17 cellular contexts compared by ENCODE assay signal in the genomic region with DNA sequence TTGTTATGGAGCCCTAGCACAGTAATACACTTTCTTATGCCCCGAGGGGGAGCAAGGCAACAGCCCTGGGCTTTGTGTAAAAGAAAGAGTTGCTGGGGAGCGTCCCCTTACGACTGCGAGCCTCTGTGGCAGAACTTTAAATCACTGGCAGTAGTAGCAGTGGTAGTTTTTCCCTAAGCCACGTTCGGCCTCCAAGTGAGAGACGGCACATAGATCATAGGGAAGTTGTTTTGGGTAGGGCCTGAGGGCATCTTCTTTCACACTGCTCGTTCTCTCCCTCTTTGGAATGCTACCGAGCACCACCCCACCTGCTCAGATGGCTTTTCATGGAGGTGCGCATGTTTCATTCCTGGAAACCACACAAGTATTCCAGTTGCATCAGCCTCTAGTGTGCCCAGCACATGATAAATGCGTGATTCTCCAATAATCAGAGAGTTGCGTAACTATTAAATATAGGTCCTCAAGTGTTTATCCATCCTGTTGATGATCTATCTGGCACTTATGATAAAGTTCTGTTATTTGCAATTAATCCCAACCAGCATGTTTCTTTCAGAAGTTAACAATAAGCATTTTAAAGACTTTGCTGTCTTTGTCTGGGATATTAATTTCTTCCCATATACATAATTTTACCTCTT.
"Had no signal": no experiment of that assay in that cellular context is flagged by ENCODE, and none has a peak within 500 bp of the region (broad histone marks: within the 10 kb centered on the region; RNA-seq: fewer than 3 reads in every experiment).

No MANE protein-coding gene starts in this region.

- H3K36me3 ChIP-seq: left lung, pancreas, WERI-Rb-1 had no signal

- DNase-seq: activated CD4-positive, alpha-beta T cell treated with anti-CD3 and anti-CD28 coated beads for 36 hours; activated CD4-positive, alpha-beta T cell treated with anti-CD3 and anti-CD28 coated beads, Interleukin-2, amount 50 U/mL, for 48 hours; activated naive CD4-positive, alpha-beta T cell treated with Interleukin-2 at 50 U/mL for 16 hours; activated naive CD8-positive, alpha-beta T cell treated with anti-CD3 and anti-CD28 coated beads, Interleukin-2, amount 10 ng/mL, durations not matched to agents 7 days and 5 days; activated T-cell treated with anti-CD3 and anti-CD28 coated beads for 4 hours; amygdala; foreskin melanocyte; hypothalamus; left lung; naive B cell; pancreas; stimulated activated CD4-positive, alpha-beta T cell treated with anti-CD3 and anti-CD28 coated beads, Interleukin-4, amount 100 ng/mL, for 1 hour; SW 1271; WERI-Rb-1 had no signal

- H3K4me2 ChIP-seq: smooth muscle cell had no signal

- H3K27me3 ChIP-seq: left lung, pancreas had no signal

- ATAC-seq: activated CD4-positive, alpha-beta T cell treated with anti-CD3 and anti-CD28 coated beads for 36 hours; left lung; pancreas; sciatic nerve; stimulated activated memory B cell treated with anti-CD40 and anti-IgM and Interleukin-4, amounts not matched to agents 10 μg/mL and 1 μg/mL and 100 μg/mL, for 72 hours had no signal

- H3K4me3 ChIP-seq: left lung, pancreas, smooth muscle cell had no signal

- H3K9me3 ChIP-seq: pancreas had no signal

- H3K27ac ChIP-seq: left lung, pancreas, WERI-Rb-1 had no signal

- H3K4me1 ChIP-seq: left lung, pancreas had no signal
